In the genomic region with DNA sequence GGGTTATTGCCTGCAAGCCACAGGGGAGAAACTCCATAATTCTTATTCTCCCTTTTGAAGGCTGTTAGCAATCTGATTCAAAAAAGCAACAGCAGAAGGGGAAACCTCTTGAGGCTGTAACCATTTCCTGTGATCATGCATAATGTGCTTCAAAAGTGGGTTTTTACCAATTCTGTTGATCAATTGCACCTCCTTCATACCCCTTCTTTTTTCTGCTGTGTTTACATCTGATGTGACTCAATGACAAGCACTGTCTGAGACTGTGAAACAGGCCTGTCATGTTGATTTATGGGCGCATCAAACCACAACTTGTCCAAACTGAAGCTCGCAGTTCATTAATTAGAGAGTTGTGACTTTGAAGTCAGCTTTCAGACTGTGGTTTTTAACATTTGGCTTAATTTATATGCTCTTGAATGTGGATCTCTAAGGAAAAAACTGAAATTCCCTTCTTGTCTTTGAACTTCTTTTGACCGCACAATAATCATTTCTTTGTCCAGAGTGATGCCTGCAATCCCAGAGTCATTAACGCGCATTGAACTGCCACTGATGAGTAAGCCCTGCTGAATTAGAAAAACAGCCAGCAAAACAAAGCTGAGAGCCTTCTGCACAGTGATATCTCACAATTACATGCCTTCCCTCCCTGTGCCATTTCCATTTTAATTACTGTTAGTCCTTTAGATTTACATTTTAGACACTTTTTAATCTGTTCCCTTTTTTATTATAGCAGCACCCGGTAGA, we compare ENCODE assay signal across 8 cellular contexts.
DNase-seq lines count a peak whose midpoint lies in the region; ATAC-seq, FAIRE-seq and TF ChIP-seq lines count a peak whose summit lies in the region.

No MANE protein-coding gene starts in this region.

- H3K4me3 Mint-ChIP-seq in endodermal cell (no peak overlapping the region), progenitor cell of endocrine pancreas (ENCODE audit: low read depth) (no peak overlapping the region)

- peaks cover 4% of the 10 kb centered on the region for H3K36me3 ChIP-seq in endodermal cell (ENCODE audit: control insufficient read depth, insufficient read depth, low read length)

- TF ChIP-seq CTCF in endodermal cell (conservative IDR thresholded peaks at IDR 0.05) (no peak), progenitor cell of endocrine pancreas (IDR thresholded peaks at IDR 0.05; ENCODE audit: unreplicated experiment) (no peak)

- H3K4me1 Mint-ChIP-seq in endodermal cell (peaks cover 73% of the 10 kb centered on the region), progenitor cell of endocrine pancreas (ENCODE audit: low read depth) (peaks cover 80% of the 10 kb centered on the region)

- peaks cover 18% of the 10 kb centered on the region for H3K4me1 ChIP-seq in endodermal cell (ENCODE audit: control insufficient read depth, insufficient read depth, low read length)

- H3K9me3 ChIP-seq in endodermal cell (ENCODE audit: control insufficient read depth, low read length), result no peaks in the 10 kb centered on the region

- H3K36me3 Mint-ChIP-seq in endodermal cell (ENCODE audit: low read depth) (peaks cover 37% of the 10 kb centered on the region), progenitor cell of endocrine pancreas (ENCODE audit: insufficient read depth) (peaks cover 33% of the 10 kb centered on the region)

- H3K27ac ChIP-seq in endodermal cell (ENCODE audit: low read depth, low read length), result peak overlapping the region; percentile 81

- DNase-seq in RPMI7951 (ENCODE audit: low read depth) (peak; percentile 76), endodermal cell (no peak), progenitor cell of endocrine pancreas (ENCODE audit: low spot score, unreplicated experiment) (no peak), GM12891 (ENCODE audit: insufficient read length, low spot score) (no peak), NCI-H2171 treated with DMSO at 0.1 percent for 48 hours (lab: John Stamatoyannopoulos, UW) (no peak)

- no peak overlapping the region for H3K27ac Mint-ChIP-seq in endodermal cell
- peak overlapping the region; percentile 15 for H3K27ac Mint-ChIP-seq in progenitor cell of endocrine pancreas

- TF ChIP-seq POLR2A in GM12891 (IDR thresholded peaks at IDR 0.05; ENCODE audit: low read depth, low read length), result no peak

- peak; percentile 49 for ATAC-seq in GM18511 (IDR thresholded peaks at IDR 0.05; ENCODE audit: unreplicated experiment)
- no peak for ATAC-seq in GM21576 (IDR thresholded peaks at IDR 0.05; ENCODE audit: unreplicated experiment)
- no peak for ATAC-seq in HG03520 (IDR thresholded peaks at IDR 0.05; ENCODE audit: unreplicated experiment)

- no peak for FAIRE-seq in GM12891 (lab: Jason Lieb, UNC)

- no peak overlapping the region for H3K4me3 ChIP-seq in endodermal cell (ENCODE audit: low read length)

- H3K9me3 Mint-ChIP-seq in endodermal cell, result no peaks in the 10 kb centered on the region
- H3K9me3 Mint-ChIP-seq in progenitor cell of endocrine pancreas (ENCODE audit: low read depth), result no peaks in the 10 kb centered on the region

- H3K27me3 ChIP-seq in endodermal cell (ENCODE audit: control insufficient read depth, insufficient read depth, low read length, poor library complexity, severe bottlenecking), result no peaks in the 10 kb centered on the region

- H3K27me3 Mint-ChIP-seq in endodermal cell (ENCODE audit: insufficient read depth) (no peaks in the 10 kb centered on the region), progenitor cell of endocrine pancreas (no peaks in the 10 kb centered on the region)

- 59 to 61% methylated on average over 6 of the region's 6 CpGs for WGBS in endodermal cell (ENCODE audit: insufficient coverage in 1 of 2, insufficient read length in 1 of 2), 2 experiments

- no peak overlapping the region for H3K9ac ChIP-seq in endodermal cell (ENCODE audit: extremely low read depth, low read length, poor library complexity, severe bottlenecking)

TF ChIP-seq in GM12891, 5 proteins besides CTCF, POLR2A, EP300 and RAD21:
- no peak for TF ChIP-seq SPI1 (IDR thresholded peaks at IDR 0.05; ENCODE audit: low read depth, low read length)
- no peak for TF ChIP-seq POLR2AphosphoS5 (IDR thresholded peaks at IDR 0.05; ENCODE audit: low read depth, low read length)
- no peak for TF ChIP-seq PAX5 (IDR thresholded peaks at IDR 0.05; ENCODE audit: insufficient read depth, low read length, severe bottlenecking)
- no peak for TF ChIP-seq POU2F2 (IDR thresholded peaks at IDR 0.05; ENCODE audit: low read depth, low read length)
- no peak for TF ChIP-seq TAF1 (IDR thresholded peaks at IDR 0.05; ENCODE audit: low read depth, low read length)
TF ChIP-seq in GM12891: peak in this region for 0.
